In the genomic region with DNA sequence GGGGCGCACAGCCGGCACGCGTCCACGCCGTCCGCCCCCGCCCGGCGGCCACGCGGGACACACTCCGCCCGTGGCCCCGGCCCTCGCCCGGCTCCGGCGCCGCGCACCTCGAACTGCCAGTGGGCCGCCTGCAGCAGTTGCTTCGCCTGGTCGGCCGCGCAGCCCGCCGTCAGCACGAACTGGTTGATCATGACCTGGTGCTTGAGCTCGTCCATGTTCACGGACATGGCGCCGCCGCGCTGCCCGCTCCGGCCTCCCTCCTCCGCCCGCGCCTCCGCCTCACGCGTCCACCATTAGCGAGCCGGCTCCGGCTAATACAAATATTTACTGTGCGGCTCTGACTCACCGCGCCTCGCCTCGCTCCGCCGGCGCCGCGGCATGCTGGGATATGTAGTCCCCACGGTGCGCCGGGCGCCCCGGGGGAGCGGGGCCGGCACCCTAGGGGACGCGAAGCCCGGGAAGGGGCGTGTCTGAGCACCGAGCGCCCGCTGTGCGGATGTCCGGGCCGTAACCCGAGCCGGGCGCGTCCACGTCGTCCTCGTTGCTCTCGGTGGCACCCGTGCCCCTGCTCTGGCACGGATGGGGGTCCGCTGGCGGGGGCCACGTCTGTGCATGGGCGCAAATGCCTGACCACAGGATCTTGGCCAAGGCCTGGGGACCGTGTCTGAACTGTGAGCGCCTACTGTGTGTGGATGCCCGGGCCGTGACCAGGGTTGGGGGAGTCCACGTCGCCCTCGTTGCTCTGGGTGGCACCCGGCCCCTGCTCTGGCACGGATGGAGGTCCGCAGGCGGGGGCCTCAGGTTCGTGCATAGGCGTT, we compare ENCODE assay signal across 8 cellular contexts. TPM values are rescaled to one million over a fixed set of nuclear protein-coding genes. Genes with fewer than 3 reads are reported as not detected.
DNase-seq lines count a peak whose midpoint lies in the region; ATAC-seq and TF ChIP-seq lines count a peak whose summit lies in the region.

Gene UBALD1, minus strand, starts transcription at position 318 of the 818 bp plus-strand sequence. Its CDS starts 91 bp downstream, at position 227.

- peak; percentile 72 for ATAC-seq in gastroesophageal sphincter

- H3K27me3 ChIP-seq in HAP-1 (ENCODE audit: low read depth) = no peaks in the 10 kb centered on the region
- H3K27me3 ChIP-seq in gastroesophageal sphincter = no peaks in the 10 kb centered on the region

- H3K4me3 ChIP-seq in HAP-1 = peak within 1 kb of the TSS; percentile 63
- peak within 1 kb of the TSS; percentile 88 to 99 for H3K4me3 ChIP-seq in gastroesophageal sphincter

- peak in 1 of 4 experiments; percentile 13 for TF ChIP-seq CTCF in gastroesophageal sphincter (IDR thresholded peaks at IDR 0.05)

- WGBS in gastroesophageal sphincter (ENCODE audit: low coverage in 1 of 2), 2 donors = 14% methylated on average over 21 of the region's 101 CpGs; no CpG with 5 or more reads in 1 of the 2 donors

- TF ChIP-seq EP300 in gastroesophageal sphincter (IDR thresholded peaks at IDR 0.05) = no peak

- H3K27ac ChIP-seq in gastroesophageal sphincter (peak within 1 kb of the TSS; percentile 52 to 97 (median 96)), temporal lobe (ENCODE audit: low read depth, low read length) (peak within 1 kb of the TSS; percentile 90)

- H3K4me1 ChIP-seq in HAP-1 (peaks cover 17% of the 10 kb centered on the region), gastroesophageal sphincter (peaks cover 0 to 81% (median 47%) of the 10 kb centered on the region in 3 donors)

- in situ Hi-C loops in HAP-1 (cut with MboI; ENCODE audit: low sequenced_read_pairs) = no loop called here

- H3K36me3 ChIP-seq in HAP-1 (replicated peaks) (no peaks in the 10 kb centered on the region; the same call in none of the 2 replicates), gastroesophageal sphincter (peaks cover 0 to 10% of the 10 kb centered on the region in 2 donors)

- H3K9me3 ChIP-seq in HAP-1 = no peaks in the 10 kb centered on the region
- H3K9me3 ChIP-seq in gastroesophageal sphincter = no peaks in the 10 kb centered on the region

- TF ChIP-seq POLR2A in gastroesophageal sphincter (IDR thresholded peaks at IDR 0.05) = peak; percentile 96 to 97

- peak; percentile 95 for DNase-seq in GM03348 (ENCODE audit: low spot score)
- peak; percentile 78 to 90 for DNase-seq in HAP-1 (ENCODE audit: low spot score in 2 of 2)
- peak; percentile 90 for DNase-seq in M059J (ENCODE audit: low read depth)
- DNase-seq in SK-N-DZ (ENCODE audit: low spot score) = peak; percentile 82
- DNase-seq in activated naive CD4-positive, alpha-beta T cell treated with Interleukin-2 at 50 U/mL for 16 hours = peak; percentile 82
- peak in 55 of 56 donors; percentile 26 to 90 (median 70) for DNase-seq in nucleus accumbens (lab: John Stamatoyannopoulos, UW)

RNA-seq across cellular contexts. Expression of gene UBALD1, which starts in this region (rescaled TPM):
- total RNA-seq in M059J (2014; rRNA removed; shearing (Covaris generic)) = 4.5 and 8.4 TPM in 2 replicates
- 5.3 and 11.2 TPM in 2 replicates for polyA plus RNA-seq in SK-N-DZ (2014; cell fraction: cytosol; rRNA removed)
- polyA plus RNA-seq in SK-N-DZ (2014; cell fraction: nucleus; rRNA removed) = 23.7 and 30.6 TPM in 2 replicates
- total RNA-seq in gastroesophageal sphincter = 10 to 100 TPM in 3 of 4 donors, 1 to 10 TPM in 1; 5.9 to 24.0 (median 14.3) TPM
- total RNA-seq in temporal lobe = 3.2 TPM

Comparison
In these comparisons a context has a peak if more than half of its experiments do, and no peak if none do; other contexts are left out.
1. Peak in every context shown above with its lines: DNase-seq, ATAC-seq, H3K4me3 ChIP-seq and H3K27ac ChIP-seq.